13 cellular contexts compared by ENCODE assay signal in genomic region chr16:70692130-70692470, GRCh38. TPM values are rescaled to one million over a fixed set of nuclear protein-coding genes. Genes with fewer than 3 reads are reported as not detected.
DNase-seq lines count a peak whose midpoint lies in the region; ATAC-seq and TF ChIP-seq lines count a peak whose summit lies in the region.
"Had no signal": no experiment of that assay in that cellular context is flagged by ENCODE, and none has a peak within 500 bp of the region (broad histone marks: within the 10 kb centered on the region; RNA-seq: fewer than 3 reads in every experiment).

No MANE protein-coding gene starts in this region.

- H3K27me3 ChIP-seq in Panc1 (ENCODE audit: control insufficient read depth, insufficient read depth, low read length) (no peaks in the 10 kb centered on the region), duodenal mucosa (ENCODE audit: control insufficient read depth in 1 of 2, insufficient read depth in 2 of 2, low read length in 2 of 2) (no peaks in the 10 kb centered on the region)

- POLR2A ChIA-PET in Panc1 (lab: Charles Lee): no interaction called here

- H3K4me3 ChIP-seq in Panc1 (ENCODE audit: low read depth in 2 of 2, low read length in 2 of 2) (no peak overlapping the region), duodenal mucosa (ENCODE audit: low read depth in 1 of 2, low read length in 2 of 2) (no peak overlapping the region)

- TF ChIP-seq CTCF in Panc1 (IDR thresholded peaks at IDR 0.05): no peak
- no peak for TF ChIP-seq CTCF in nephron (IDR thresholded peaks at IDR 0.05; ENCODE audit: unreplicated experiment in 3 of 3)
- TF ChIP-seq CTCF in Calu3 (IDR thresholded peaks at IDR 0.05; ENCODE audit: unreplicated experiment): no peak

- no peak for ATAC-seq in Panc1
- ATAC-seq: effector memory CD8-positive, alpha-beta T cell had no signal

- H3K4me1 Mint-ChIP-seq in nephron (peaks cover 73% of the 10 kb centered on the region), Calu3 (ENCODE audit: low read depth, unreplicated experiment) (peaks cover 27% of the 10 kb centered on the region)

- intact Hi-C loops in Panc1 (cut with micrococcal nuclease; ENCODE audit: unreplicated experiment) (no loop called here), Calu3 (cut with micrococcal nuclease; ENCODE audit: unreplicated experiment) (no loop called here)

- H3K4me1 ChIP-seq in Panc1 (ENCODE audit: control insufficient read depth, insufficient read depth, low read length): peaks cover 50% of the 10 kb centered on the region
- H3K4me1 ChIP-seq in duodenal mucosa (ENCODE audit: control insufficient read depth in 1 of 2, insufficient read depth in 2 of 2, low read length in 2 of 2): peaks cover 53 to 79% of the 10 kb centered on the region in 2 donors

- no peaks in the 10 kb centered on the region for H3K36me3 Mint-ChIP-seq in nephron (ENCODE audit: low read depth)
- H3K36me3 Mint-ChIP-seq in Calu3 (ENCODE audit: insufficient read depth, unreplicated experiment): peaks cover 17% of the 10 kb centered on the region
- H3K36me3 Mint-ChIP-seq: CD4-positive, CD25-positive, alpha-beta regulatory T cell had no signal

- CTCF ChIA-PET in Panc1 (lab: Charles Lee) (no interaction called here), Calu3 (lab: Charles Lee) (no interaction called here)

- no peaks in the 10 kb centered on the region for H3K9me3 ChIP-seq in Panc1 (ENCODE audit: control insufficient read depth, insufficient read depth, low read depth, low read length)
- no peaks in the 10 kb centered on the region for H3K9me3 ChIP-seq in duodenal mucosa (ENCODE audit: control insufficient read depth in 1 of 2, low read length in 2 of 2)

- in situ Hi-C loops in Panc1 (cut with HindIII; ENCODE audit: low pct_unique_long_range_greater_than_20kb, low sequenced_read_pairs): no loop called here

- no peak overlapping the region for H3K9ac ChIP-seq in duodenal mucosa (ENCODE audit: low read depth in 1 of 2, low read length in 2 of 2)

- H3K27ac Mint-ChIP-seq in nephron: peak overlapping the region; percentile 88 to 92 (median 90)
- H3K27ac Mint-ChIP-seq in Calu3 (ENCODE audit: unreplicated experiment): no peak overlapping the region
- H3K27ac Mint-ChIP-seq: CD4-positive, CD25-positive, alpha-beta regulatory T cell; effector memory CD8-positive, alpha-beta T cell had no signal

- H3K9me3 Mint-ChIP-seq in nephron: no peaks in the 10 kb centered on the region
- no peaks in the 10 kb centered on the region for H3K9me3 Mint-ChIP-seq in Calu3 (ENCODE audit: low read depth, unreplicated experiment)
- H3K9me3 Mint-ChIP-seq: CD4-positive, CD25-positive, alpha-beta regulatory T cell; effector memory CD8-positive, alpha-beta T cell had no signal

- H3K27ac ChIP-seq in Panc1 (ENCODE audit: low read length) (peak overlapping the region; percentile 44; the same call in 1 of the 2 replicates), duodenal mucosa (ENCODE audit: low read depth, low read length) (peak overlapping the region; percentile 74), temporal lobe (ENCODE audit: low read depth, low read length) (peak overlapping the region; percentile 94)

- no peaks in the 10 kb centered on the region for H3K36me3 ChIP-seq in Panc1 (ENCODE audit: control insufficient read depth, insufficient read depth, low read length)
- H3K36me3 ChIP-seq in duodenal mucosa (ENCODE audit: control insufficient read depth in 1 of 2, insufficient read depth in 2 of 2, low read length in 2 of 2): no peaks in the 10 kb centered on the region

- H3K4me3 Mint-ChIP-seq in nephron (peak overlapping the region in 1 of 3 experiments; percentile 29), Calu3 (ENCODE audit: low read depth, unreplicated experiment) (no peak overlapping the region)
- H3K4me3 Mint-ChIP-seq: CD4-positive, CD25-positive, alpha-beta regulatory T cell; effector memory CD8-positive, alpha-beta T cell had no signal

- no peak for DNase-seq in Panc1 (ENCODE audit: low read depth, low spot score)
- DNase-seq in DMS 273 treated with DMSO at 0.1 percent for 48 hours (lab: John Stamatoyannopoulos, UW): no peak
- no peak for DNase-seq in activated CD4-positive, CD25-positive, alpha-beta regulatory T cell treated with anti-CD3 and anti-CD28 coated beads, Interleukin-2, amount 50 U/mL, for 72 hours
- no peak for DNase-seq in SW 1271 (lab: John Stamatoyannopoulos, UW)
- no peak for DNase-seq in Calu3
- DNase-seq: activated CD4-positive, CD25-positive, alpha-beta regulatory T cell; activated T-cell treated with anti-CD3 and anti-CD28 coated beads for 4 hours; CD4-positive, CD25-positive, alpha-beta regulatory T cell; effector memory CD8-positive, alpha-beta T cell; stimulated activated CD4-positive, alpha-beta T cell treated with anti-CD3 and anti-CD28 coated beads, Interleukin-2, amount 100 ng/mL, for 24 hours had no signal

- BruUV-seq in Panc1 (replicated peaks; lab: Mats Ljungman, UMichigan) (no TSS peak), Calu3 (replicated peaks; lab: Mats Ljungman, UMichigan) (no TSS peak)

- H3K27me3 Mint-ChIP-seq in nephron (ENCODE audit: low read depth) (peaks cover 5% of the 10 kb centered on the region), Calu3 (ENCODE audit: unreplicated experiment) (no peaks in the 10 kb centered on the region)
- H3K27me3 Mint-ChIP-seq: effector memory CD8-positive, alpha-beta T cell had no signal

RNA-seq across cellular contexts. Expression of gene MTSS2, which starts 6.2 kb away (rescaled TPM):
- total RNA-seq in Panc1 (2021; ENCODE audit: unreplicated experiment): 55.7 TPM
- polyA plus RNA-seq in Panc1 (2012; ENCODE audit: insufficient read length): 61.5 TPM
- 45.5 TPM for total RNA-seq in temporal lobe
- total RNA-seq in Calu3 (2022): 27.1 and 28.3 TPM in 2 replicates
- polyA plus RNA-seq: CD4-positive, CD25-positive, alpha-beta regulatory T cell had no signal

RNA-seq across cellular contexts. Expression of gene IL34, which starts 45.7 kb away (rescaled TPM):
- total RNA-seq in Panc1 (2021; ENCODE audit: unreplicated experiment): 5.8 TPM
- polyA plus RNA-seq in Panc1 (2012; ENCODE audit: insufficient read length): 7.1 TPM
- 1.5 TPM for total RNA-seq in temporal lobe
- 0.35 and 0.39 TPM in 2 replicates for total RNA-seq in Calu3 (2022)
- total RNA-seq: CD4-positive, CD25-positive, alpha-beta regulatory T cell had no signal
- polyA plus RNA-seq: CD4-positive, CD25-positive, alpha-beta regulatory T cell had no signal

Comparison
In these comparisons a context has a peak if more than half of its experiments do, and no peak if none do; other contexts are left out.
1. H3K27ac ChIP-seq: peak in every context shown above with its lines; median percentile 94 in temporal lobe; 74 in duodenal mucosa; 44 in Panc1.